28 cellular contexts compared by ENCODE assay signal in the genomic region with DNA sequence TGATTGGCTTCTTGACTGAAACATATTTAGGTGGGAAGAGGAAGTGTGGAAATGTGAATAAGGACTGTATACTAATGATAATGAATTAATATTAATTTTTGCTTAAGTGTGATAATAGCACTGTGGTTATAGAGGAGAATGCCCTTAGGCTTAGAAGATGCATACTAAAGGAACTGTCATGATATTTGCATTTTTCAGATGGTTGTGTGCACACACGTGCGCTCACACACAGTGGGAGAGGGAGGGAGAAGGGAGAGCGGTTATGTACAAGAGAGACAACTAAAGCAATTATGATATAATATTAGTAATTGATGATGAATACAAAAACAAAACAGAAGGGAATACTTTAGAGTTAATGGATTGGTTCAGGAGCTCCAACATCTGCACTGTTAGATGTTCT. TPM values are rescaled to one million over a fixed set of nuclear protein-coding genes. Genes with fewer than 3 reads are reported as not detected.
DNase-seq lines count a peak whose midpoint lies in the region; ATAC-seq, FAIRE-seq and TF ChIP-seq lines count a peak whose summit lies in the region.
"Had no signal": no experiment of that assay in that cellular context is flagged by ENCODE, and none has a peak within 500 bp of the region (broad histone marks: within the 10 kb centered on the region; RNA-seq: fewer than 3 reads in every experiment).

No MANE protein-coding gene starts in this region.

- intact Hi-C loops in A673 (cut with micrococcal nuclease; ENCODE audit: unreplicated experiment): no loop called here
- intact Hi-C loops in K562 (cut with micrococcal nuclease): loop anchor here (1.0 kb wide), 1 partner anchor 52 kb away; no protein-coding TSS in a partner anchor

- ATAC-seq in K562: no peak
- no peak for ATAC-seq in HG03139 (IDR thresholded peaks at IDR 0.05; ENCODE audit: unreplicated experiment)
- ATAC-seq in GM21360 (IDR thresholded peaks at IDR 0.05; ENCODE audit: unreplicated experiment): no peak
- no peak for ATAC-seq in HG02973 (IDR thresholded peaks at IDR 0.05; ENCODE audit: unreplicated experiment)
- ATAC-seq: activated CD4-positive, CD25-positive, alpha-beta regulatory T cell treated with anti-CD3 and anti-CD28 coated beads, Interleukin-2, amount 50 U/mL, for 24 hours; activated CD8-positive, alpha-beta T cell treated with anti-CD3 and anti-CD28 coated beads, Interleukin-2, amount 10 ng/mL, durations not matched to agents 7 days and 5 days; gastrocnemius medialis; Right ventricle myocardium inferior had no signal

- in situ Hi-C loops in K562 (cut with MboI): no loop called here

- DNase-seq in A673 (ENCODE audit: low spot score) (no peak), EH (ENCODE audit: low read depth) (peak; percentile 38), K562 (ENCODE audit: extremely low read depth in 1 of 4, low spot score in 3 of 4) (no peak), RKO (ENCODE audit: low spot score) (no peak)
- DNase-seq: activated CD8-positive, alpha-beta T cell treated with anti-CD3 and anti-CD28 coated beads, Interleukin-2, amount 10 ng/mL, durations not matched to agents 7 days and 5 days; activated gamma-delta T cell treated with Interleukin-2 at 50 U/mL for 16 hours; activated T-cell treated with anti-CD3 and anti-CD28 coated beads for 4 hours; brain microvascular endothelial cell; effector CD8-positive, alpha-beta T cell; esophagus squamous epithelium; gastrocnemius medialis; hypothalamus; left lung; NCI-H1436; pancreas; stimulated activated CD4-positive, alpha-beta T cell treated with anti-CD3 and anti-CD28 coated beads, Interleukin-4, amount 100 ng/mL, for 1 hour; stimulated activated naive B cell treated with anti-CD40 and anti-IgM and Interleukin-4, amounts not matched to agents 10 μg/mL and 1 μg/mL and 100 μg/mL, for 72 hours; T1000; testis had no signal

- H4K20me1 ChIP-seq in OCI-LY1 (ENCODE audit: insufficient read depth, low read length) (no peaks in the 10 kb centered on the region), K562 (replicated peaks; ENCODE audit: control insufficient read depth, insufficient read depth, low read length) (peaks cover 19% of the 10 kb centered on the region)

- no TSS peak for BruUV-seq in A673 (replicated peaks; lab: Mats Ljungman, UMichigan)
- BruUV-seq in K562 (replicated peaks; lab: Mats Ljungman, UMichigan): no TSS peak

- H3K4me3 ChIP-seq in A673 (ENCODE audit: low read depth, low read length, poor library complexity, severe bottlenecking) (no peak overlapping the region), OCI-LY1 (ENCODE audit: low read depth, low read length, poor library complexity, severe bottlenecking) (peak overlapping the region; percentile 25), K562 (no peak overlapping the region)
- H3K4me3 ChIP-seq: esophagus squamous epithelium, gastrocnemius medialis, left lung, pancreas, right atrium auricular region, testis, vagina had no signal

- POLR2A ChIA-PET in A673 (lab: Charles Lee; ENCODE audit: low non-redundant PET) (interaction anchor here (0.6 to 0.9 kb wide), 3 partner anchors 43 to 505 kb away, joined by 3 to 14 read pairs (median 5); no protein-coding TSS in a partner anchor), K562 (lab: Yijun Ruan, JAX) (interaction anchor here (0.5 to 1.1 kb wide), 5 partner anchors 9 to 45 kb away, joined by 3 to 5 read pairs (median 4); no protein-coding TSS in a partner anchor)

- peak overlapping the region; percentile 88 for H3K27ac ChIP-seq in A673 (ENCODE audit: low read depth, low read length, poor library complexity, severe bottlenecking)
- peak overlapping the region; percentile 83 for H3K27ac ChIP-seq in OCI-LY1 (ENCODE audit: low read depth, low read length, poor library complexity, severe bottlenecking)
- H3K27ac ChIP-seq in K562 (ENCODE audit: extremely low read depth, low read depth, low read length): peak overlapping the region; percentile 71
- H3K27ac ChIP-seq: brain microvascular endothelial cell, esophagus squamous epithelium, gastrocnemius medialis, pancreas, right atrium auricular region, testis, vagina had no signal

- H3K4me1 ChIP-seq in A673 (ENCODE audit: insufficient read depth, low read length, poor library complexity, severe bottlenecking) (peaks cover 75% of the 10 kb centered on the region), OCI-LY1 (ENCODE audit: insufficient read depth, low read length, severe bottlenecking) (peaks cover 48% of the 10 kb centered on the region), K562 (replicated peaks in 1 of 2; ENCODE audit: control insufficient read depth in 2 of 2, insufficient read depth in 2 of 2, low read length in 2 of 2) (peaks cover 14 to 44% of the 10 kb centered on the region in 2 experiments)

- H2AFZ ChIP-seq in OCI-LY1 (ENCODE audit: low read length): no peak overlapping the region
- no peak overlapping the region for H2AFZ ChIP-seq in K562 (ENCODE audit: low read depth, low read length)

- H3F3A ChIP-seq in OCI-LY1 (ENCODE audit: insufficient read depth, low read length): no peaks in the 10 kb centered on the region

- H3K9me3 ChIP-seq in A673 (ENCODE audit: low read depth, low read length, poor library complexity, severe bottlenecking) (no peaks in the 10 kb centered on the region), OCI-LY1 (ENCODE audit: low read length) (no peaks in the 10 kb centered on the region), K562 (replicated peaks; ENCODE audit: control insufficient read depth, insufficient read depth, low read depth, low read length) (no peaks in the 10 kb centered on the region)
- H3K9me3 ChIP-seq: esophagus squamous epithelium, gastrocnemius medialis, left lung, pancreas, right atrium auricular region, testis, vagina had no signal

- peak overlapping the region; percentile 17; the same call in 1 of the 2 replicates for H3K9ac ChIP-seq in OCI-LY1 (ENCODE audit: low read length)
- H3K9ac ChIP-seq in K562 (ENCODE audit: insufficient read depth in 1 of 2, low read depth in 2 of 2, low read length in 2 of 2): peak overlapping the region in 1 of 2 experiments; percentile 50; a peak in 2 of 4 replicates

- no peaks in the 10 kb centered on the region for H3K36me3 ChIP-seq in A673 (ENCODE audit: insufficient read depth, low read length, poor library complexity, severe bottlenecking)
- no peaks in the 10 kb centered on the region for H3K36me3 ChIP-seq in OCI-LY1 (ENCODE audit: insufficient read depth, low read length)
- peaks cover 4% of the 10 kb centered on the region; the same call in 2 of the 3 replicates for H3K36me3 ChIP-seq in K562 (ENCODE audit: control insufficient read depth, insufficient read depth, low read length)
- H3K36me3 ChIP-seq: brain microvascular endothelial cell, esophagus squamous epithelium, gastrocnemius medialis, left lung, pancreas, right atrium auricular region, vagina had no signal

- H3K27me3 ChIP-seq in A673 (replicated peaks; ENCODE audit: insufficient read depth, low read depth, low read length, poor library complexity): no peaks in the 10 kb centered on the region
- H3K27me3 ChIP-seq in OCI-LY1 (ENCODE audit: insufficient read depth, low read length): no peaks in the 10 kb centered on the region
- H3K27me3 ChIP-seq in K562 (ENCODE audit: control insufficient read depth in 2 of 2, insufficient read depth in 2 of 2, low read length in 2 of 2): no peaks in the 10 kb centered on the region
- H3K27me3 ChIP-seq: brain microvascular endothelial cell, esophagus squamous epithelium, gastrocnemius medialis, left lung, pancreas, right atrium auricular region, testis, vagina had no signal

- no peaks in the 10 kb centered on the region for H3K9me2 ChIP-seq in OCI-LY1 (ENCODE audit: low read depth, low read length)

- no peak for TF ChIP-seq RAD21 in K562 (CRISPR knock-in tag; conservative IDR thresholded peaks at IDR 0.05 in 1 of 2, IDR thresholded peaks at IDR 0.05 in 1 of 2)

- no peak for FAIRE-seq in K562 (lab: Jason Lieb, UNC)
- FAIRE-seq: D721Med, pancreas had no signal

- CTCF ChIA-PET in A673 (lab: Charles Lee) (no interaction called here), K562 (lab: Yijun Ruan, JAX; ENCODE audit: low intra/inter-chr PET ratio) (no interaction called here)

- H3K79me2 ChIP-seq in OCI-LY1 (ENCODE audit: insufficient read depth, low read length): peaks cover 46% of the 10 kb centered on the region
- H3K79me2 ChIP-seq in K562 (ENCODE audit: control insufficient read depth, insufficient read depth, low read length): peaks cover 95% of the 10 kb centered on the region

- WGBS in K562 (ENCODE audit: insufficient coverage, low coverage, missing lambda C conversion rate): 77% methylated on average over 3 of the region's 3 CpGs

- TF ChIP-seq CTCF in A673 (conservative IDR thresholded peaks at IDR 0.05; ENCODE audit: low read depth, low read length) (no peak), OCI-LY1 (IDR thresholded peaks at IDR 0.05; ENCODE audit: low read length) (no peak), K562 (IDR thresholded peaks at IDR 0.05 in 2 of 3, conservative IDR thresholded peaks at IDR 0.05 in 1 of 3; ENCODE audit: insufficient read depth in 2 of 3, low read depth in 1 of 3, low read length in 3 of 3) (no peak)

- peak overlapping the region; percentile 44; the same call in 1 of the 2 replicates for H3K4me2 ChIP-seq in OCI-LY1 (ENCODE audit: low read length)
- H3K4me2 ChIP-seq in K562 (ENCODE audit: insufficient read depth, low read length): no peak overlapping the region; the same call in 1 of the 2 replicates

- H3K9me1 ChIP-seq in K562 (ENCODE audit: control insufficient read depth, insufficient read depth, low read length): no peaks in the 10 kb centered on the region

- TF ChIP-seq EP300 in K562 (IDR thresholded peaks at IDR 0.05; ENCODE audit: low read length): no peak

- no peak for TF ChIP-seq POLR2A in K562 (conservative IDR thresholded peaks at IDR 0.05)

TF ChIP-seq in K562, 482 proteins besides CTCF, POLR2A, EP300 and RAD21 (continues in another document):
- no peak for TF ChIP-seq RB1 (IDR thresholded peaks at IDR 0.05; ENCODE audit: low read depth)

RNA-seq across cellular contexts. Expression of gene RCOR1, which starts 54.2 kb away (rescaled TPM):
- total RNA-seq in A673 (2021): 97.8 and 102 TPM in 2 replicates
- 52.9 and 97.1 TPM in 2 replicates for total RNA-seq in K562 (2011; cell fraction: chromatin; rRNA removed; ENCODE audit: low replicate concordance)
- total RNA-seq in K562 (2011; cell fraction: nucleolus; rRNA removed): 37.2 and 37.4 TPM in 2 replicates
- total RNA-seq in K562 (2011; cell fraction: nucleoplasm; rRNA removed): 55.9 and 83.7 TPM in 2 replicates
- total RNA-seq in K562 (2014; rRNA removed): 12.8 and 14.5 TPM in 2 replicates
- 28.4 and 34.6 TPM in 2 replicates for total RNA-seq in K562 (2014; rRNA removed; fragmentation: Illumina TruSeq; extraction: Trizol)
- 20.9 and 21.6 TPM in 2 replicates for total RNA-seq in K562 (2015; rRNA removed; fragmentation: Illumina TruSeq; extraction: Trizol)
- 39.9 and 47.9 TPM in 2 replicates for total RNA-seq in K562 (2021)
- polyA plus RNA-seq in K562 (2011; rRNA removed): 28.7 and 29.3 TPM in 2 replicates
- 14.3 and 23.5 TPM in 2 replicates for polyA plus RNA-seq in K562 (2011; cell fraction: cytosol; rRNA removed)
- polyA plus RNA-seq in K562 (2011; cell fraction: nucleus; rRNA removed): 28.5 and 38.9 TPM in 2 replicates
- 21.9 and 22.8 TPM in 2 replicates for polyA plus RNA-seq in K562 (2012)
- 35.3 and 35.6 TPM in 2 replicates for polyA plus RNA-seq in K562 (2014; fragmentation: Illumina TruSeq; extraction: Trizol)
- polyA plus RNA-seq in K562 (2014; fragmentation: Nextera tagmentation; extraction: Ambion mirVana): 10 to 100 TPM in 1 of 2 experiments, 1 to 10 TPM in 1; 8.5 to 10.9 TPM
- 16.9 and 19.1 TPM in 2 replicates for polyA plus RNA-seq in K562 (2014; rRNA removed)
- 34.1 and 35.8 TPM in 2 replicates for polyA minus RNA-seq in K562 (2011; rRNA and poly(A)+ RNA removed)
- polyA minus RNA-seq in K562 (2011; cell fraction: cytosol; rRNA and poly(A)+ RNA removed): 22.5 and 26.1 TPM in 2 replicates
- polyA minus RNA-seq in K562 (2011; cell fraction: nucleus; rRNA and poly(A)+ RNA removed): 12.4 and 24.8 TPM in 2 replicates
